2 cellular contexts compared by ENCODE assay signal in genomic region chr18:76455015-76455676, GRCh38.
TF ChIP-seq lines count a peak whose summit lies in the region.

No MANE protein-coding gene starts in this region.

TF ChIP-seq in HepG2, 621 proteins besides CTCF, POLR2A, EP300 and RAD21:
- TF ChIP-seq, protein P1, sequence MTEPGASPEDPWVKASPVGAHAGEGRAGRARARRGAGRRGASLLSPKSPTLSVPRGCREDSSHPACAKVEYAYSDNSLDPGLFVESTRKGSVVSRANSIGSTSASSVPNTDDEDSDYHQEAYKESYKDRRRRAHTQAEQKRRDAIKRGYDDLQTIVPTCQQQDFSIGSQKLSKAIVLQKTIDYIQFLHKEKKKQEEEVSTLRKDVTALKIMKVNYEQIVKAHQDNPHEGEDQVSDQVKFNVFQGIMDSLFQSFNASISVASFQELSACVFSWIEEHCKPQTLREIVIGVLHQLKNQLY (CRISPR knock-in tag; IDR thresholded peaks at IDR 0.05) = no peak
- TF ChIP-seq ZBTB38 (CRISPR knock-in tag; IDR thresholded peaks at IDR 0.05) = 0 out of 2 replicates have a peak, but pooled peaks have one; percentile 21
- no peak for TF ChIP-seq RNF2 (conservative IDR thresholded peaks at IDR 0.05; ENCODE audit: low read depth)

TF ChIP-seq in HEK293T, 16 proteins besides CTCF, POLR2A, EP300 and RAD21 (continued from another document):
- TF ChIP-seq ELF4 (IDR thresholded peaks at IDR 0.05) = no peak
